ENCODE assay signal across 23 cellular contexts in genomic region chr21:15233611-15234010, GRCh38.
"Had no signal": no experiment of that assay in that cellular context is flagged by ENCODE, and none has a peak within 500 bp of the region (broad histone marks: within the 10 kb centered on the region; RNA-seq: fewer than 3 reads in every experiment).

No MANE protein-coding gene starts in this region.

- H3K36me3 ChIP-seq: colonic mucosa, esophagus squamous epithelium, gastrocnemius medialis, heart right ventricle, left lung, lower lobe of right lung had no signal

- DNase-seq: colonic mucosa; cortex of kidney; effector CD8-positive, alpha-beta T cell; effector memory CD8-positive, alpha-beta T cell; endodermal cell; erythroblast; esophagus squamous epithelium; foreskin fibroblast; foreskin melanocyte; gastrocnemius medialis; glutamatergic neuron; head of caudate nucleus; heart right ventricle; hippocampal formation; left cardiac atrium; left lung; left ventricle myocardium superior; lower lobe of right lung; mesenchymal stem cell; mucosa of descending colon; naive thymus-derived CD4-positive, alpha-beta T cell had no signal

- H3K4me1 ChIP-seq: colonic mucosa, esophagus squamous epithelium, gastrocnemius medialis, heart right ventricle, left lung, lower lobe of right lung had no signal

- H3K9me3 ChIP-seq: colonic mucosa, esophagus squamous epithelium, gastrocnemius medialis, heart right ventricle, left lung, lower lobe of right lung, mucosa of descending colon had no signal

- ATAC-seq: effector memory CD8-positive, alpha-beta T cell; esophagus mucosa; gastrocnemius medialis; heart right ventricle; left cardiac atrium; left lung; left ventricle myocardium superior; lower lobe of right lung; mucosa of descending colon; naive thymus-derived CD4-positive, alpha-beta T cell had no signal

- H3K27me3 ChIP-seq: colonic mucosa, esophagus squamous epithelium, gastrocnemius medialis, heart right ventricle, left lung had no signal

- H3K27ac ChIP-seq: colonic mucosa, epithelial cell of prostate, esophagus squamous epithelium, gastrocnemius medialis, heart right ventricle, left lung, lower lobe of right lung had no signal

- H3K4me3 ChIP-seq: colonic mucosa, esophagus squamous epithelium, gastrocnemius medialis, heart right ventricle, left lung, lower lobe of right lung, mucosa of descending colon had no signal
